Comparison of ENCODE assay signal across 15 cellular contexts in the genomic region with DNA sequence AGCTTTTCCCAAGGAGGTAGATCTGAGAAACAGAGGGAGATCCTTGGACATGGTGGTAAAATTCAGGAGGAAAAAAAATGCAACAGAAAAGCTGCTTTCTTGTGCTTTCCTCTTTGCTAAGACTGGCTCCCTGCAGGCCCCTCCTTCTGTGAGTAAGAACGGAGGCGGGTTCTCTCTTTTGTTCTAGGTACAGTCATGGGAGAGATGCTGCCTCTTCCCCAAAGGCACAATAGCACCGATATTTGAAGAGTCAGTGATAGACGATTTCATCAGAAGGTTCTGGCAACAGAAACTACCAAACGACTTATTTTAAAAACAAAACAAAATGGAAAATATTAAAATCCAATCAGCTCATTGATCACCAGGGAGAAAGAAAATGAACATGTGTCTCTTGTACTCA. TPM values are rescaled to one million over a fixed set of nuclear protein-coding genes. Genes with fewer than 3 reads are reported as not detected.
DNase-seq lines count a peak whose midpoint lies in the region; ATAC-seq and TF ChIP-seq lines count a peak whose summit lies in the region.
"Had no signal": no experiment of that assay in that cellular context is flagged by ENCODE, and none has a peak within 500 bp of the region (broad histone marks: within the 10 kb centered on the region; RNA-seq: fewer than 3 reads in every experiment).

No MANE protein-coding gene starts in this region.

- no peaks in the 10 kb centered on the region for H3K36me3 Mint-ChIP-seq in WTC11
- H3K36me3 Mint-ChIP-seq: activated naive CD8-positive, alpha-beta T cell treated with anti-CD3 and anti-CD28 coated beads, Interleukin-2, amount 10 ng/mL, durations not matched to agents 7 days and 5 days; mesothelial cell of epicardium had no signal

- TF ChIP-seq CTCF in WTC11 (IDR thresholded peaks at IDR 0.05) = no peak

- no peaks in the 10 kb centered on the region for H3K36me3 ChIP-seq in ACC112 (ENCODE audit: insufficient read depth, low read length)
- H3K36me3 ChIP-seq: thoracic aorta had no signal

- H2AFZ ChIP-seq in ACC112 (ENCODE audit: low read length, unreplicated experiment) = peak overlapping the region; percentile 19
- H2AFZ ChIP-seq: parathyroid adenoma had no signal

- ATAC-seq in WTC11 (peak; percentile 78), HG02840 (IDR thresholded peaks at IDR 0.05; ENCODE audit: low FRiP score, unreplicated experiment) (no peak)

- H3K4me1 ChIP-seq in ACC112 (ENCODE audit: control insufficient read depth, insufficient read depth, low read length, unreplicated experiment) = peaks cover 9% of the 10 kb centered on the region
- H3K4me1 ChIP-seq: parathyroid adenoma had no signal

- no peaks in the 10 kb centered on the region for H3K9me3 Mint-ChIP-seq in WTC11
- H3K9me3 Mint-ChIP-seq: activated B cell treated with CpG ODN at 0.5 μM for 24 hours; activated naive CD8-positive, alpha-beta T cell treated with anti-CD3 and anti-CD28 coated beads, Interleukin-2, amount 10 ng/mL, durations not matched to agents 7 days and 5 days; mesothelial cell of epicardium had no signal

- peak; percentile 98 for DNase-seq in HPDE6-E6E7 (ENCODE audit: extremely low spot score)
- no peak for DNase-seq in WTC11 (ENCODE audit: low spot score)
- DNase-seq in iPS-NIHi7 (ENCODE audit: extremely low spot score) = peak; percentile 61
- DNase-seq in NCI-H2227 treated with DMSO at 0.1 percent for 48 hours (lab: John Stamatoyannopoulos, UW) = no peak
- DNase-seq in NCI-H2171 (lab: John Stamatoyannopoulos, UW) = no peak
- no peak for DNase-seq in KBM-7
- DNase-seq: activated B cell treated with CpG ODN at 0.5 μM for 24 hours; activated naive CD8-positive, alpha-beta T cell treated with anti-CD3 and anti-CD28 coated beads, Interleukin-2, amount 10 ng/mL, durations not matched to agents 7 days and 5 days; cortex of kidney; DMS153 had no signal

- H3K4me3 Mint-ChIP-seq in WTC11 = no peak overlapping the region
- H3K4me3 Mint-ChIP-seq: activated B cell treated with CpG ODN at 0.5 μM for 24 hours; activated naive CD8-positive, alpha-beta T cell treated with anti-CD3 and anti-CD28 coated beads, Interleukin-2, amount 10 ng/mL, durations not matched to agents 7 days and 5 days; mesothelial cell of epicardium had no signal

- peaks cover 30% of the 10 kb centered on the region for H3K4me1 Mint-ChIP-seq in WTC11
- H3K4me1 Mint-ChIP-seq: activated B cell treated with CpG ODN at 0.5 μM for 24 hours; activated naive CD8-positive, alpha-beta T cell treated with anti-CD3 and anti-CD28 coated beads, Interleukin-2, amount 10 ng/mL, durations not matched to agents 7 days and 5 days; mesothelial cell of epicardium had no signal

- in situ Hi-C loops in KBM-7 (cut with MboI; ENCODE audit: low pct_unique_long_range_greater_than_20kb, low sequenced_read_pairs) = no loop called here

- POLR2A ChIA-PET in WTC11 (lab: Charles Lee) = no interaction called here

- CTCF ChIA-PET in WTC11 (lab: Charles Lee) = interaction anchor here (1.2 to 4.3 kb wide), 3 partner anchors 33 to 59 kb away, joined by 3 to 20 read pairs (median 20); partner anchors contain the start of gene KIFC3

- peak overlapping the region; percentile 86; the same call in 1 of the 2 replicates for H3K27ac Mint-ChIP-seq in WTC11
- H3K27ac Mint-ChIP-seq: activated B cell treated with CpG ODN at 0.5 μM for 24 hours; activated naive CD8-positive, alpha-beta T cell treated with anti-CD3 and anti-CD28 coated beads, Interleukin-2, amount 10 ng/mL, durations not matched to agents 7 days and 5 days; mesothelial cell of epicardium had no signal

- H3K27me3 Mint-ChIP-seq in WTC11 (ENCODE audit: low read depth) = no peaks in the 10 kb centered on the region
- H3K27me3 Mint-ChIP-seq: activated naive CD8-positive, alpha-beta T cell treated with anti-CD3 and anti-CD28 coated beads, Interleukin-2, amount 10 ng/mL, durations not matched to agents 7 days and 5 days had no signal

- peak overlapping the region; percentile 52 for H3K4me3 ChIP-seq in ACC112 (ENCODE audit: low read depth, low read length)
- H3K4me3 ChIP-seq: thoracic aorta had no signal

- no peaks in the 10 kb centered on the region for H3K27me3 ChIP-seq in ACC112 (ENCODE audit: insufficient read depth, low read length)

- H3K79me2 ChIP-seq in ACC112 (ENCODE audit: control insufficient read depth, insufficient read depth, low read length, unreplicated experiment) = no peaks in the 10 kb centered on the region
- H3K79me2 ChIP-seq: parathyroid adenoma had no signal

- peak overlapping the region; percentile 70 for H3K27ac ChIP-seq in ACC112 (ENCODE audit: low read depth, low read length)
- H3K27ac ChIP-seq: parathyroid adenoma, thoracic aorta had no signal

TF ChIP-seq in WTC11, 78 proteins besides CTCF, POLR2A, EP300 and RAD21:
- TF ChIP-seq ESRRA (CRISPR knock-in tag; IDR thresholded peaks at IDR 0.05; ENCODE audit: borderline replicate concordance) (no peak), HMGXB4 (CRISPR knock-in tag; IDR thresholded peaks at IDR 0.05) (no peak), MAX (CRISPR knock-in tag; IDR thresholded peaks at IDR 0.05) (no peak), JAZF1 (CRISPR knock-in tag; IDR thresholded peaks at IDR 0.05) (no peak), ATF3 (CRISPR knock-in tag; conservative IDR thresholded peaks at IDR 0.05) (no peak), HMGA2 (CRISPR knock-in tag; IDR thresholded peaks at IDR 0.05) (no peak), ZNF671 (CRISPR knock-in tag; IDR thresholded peaks at IDR 0.05) (no peak), CBFB (CRISPR knock-in tag; IDR thresholded peaks at IDR 0.05; ENCODE audit: low read depth) (no peak), RORB (CRISPR knock-in tag; IDR thresholded peaks at IDR 0.05) (no peak), IRF1 (CRISPR knock-in tag; IDR thresholded peaks at IDR 0.05) (no peak), PRRX2 (CRISPR knock-in tag; IDR thresholded peaks at IDR 0.05) (no peak), SOX15 (CRISPR knock-in tag; IDR thresholded peaks at IDR 0.05) (no peak), ZNF512 (CRISPR knock-in tag; IDR thresholded peaks at IDR 0.05; ENCODE audit: borderline replicate concordance) (no peak)
- TF ChIP-seq, protein P1, sequence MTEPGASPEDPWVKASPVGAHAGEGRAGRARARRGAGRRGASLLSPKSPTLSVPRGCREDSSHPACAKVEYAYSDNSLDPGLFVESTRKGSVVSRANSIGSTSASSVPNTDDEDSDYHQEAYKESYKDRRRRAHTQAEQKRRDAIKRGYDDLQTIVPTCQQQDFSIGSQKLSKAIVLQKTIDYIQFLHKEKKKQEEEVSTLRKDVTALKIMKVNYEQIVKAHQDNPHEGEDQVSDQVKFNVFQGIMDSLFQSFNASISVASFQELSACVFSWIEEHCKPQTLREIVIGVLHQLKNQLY (CRISPR knock-in tag; IDR thresholded peaks at IDR 0.05) = no peak
TF ChIP-seq in WTC11: peak in this region for 0.

RNA-seq across cellular contexts. Expression of gene KIFC3, which starts 32.6 kb away (rescaled TPM):
- 9.2 to 11.6 TPM (median 10.0 TPM) in 3 replicates for total RNA-seq in WTC11 (2021)

Comparison
In these comparisons a context has a peak if more than half of its experiments do, and no peak if none do; other contexts are left out.
1. DNase-seq: peak in HPDE6-E6E7 (single experiment) and iPS-NIHi7 (single experiment); none in WTC11 (single experiment), NCI-H2227 treated with DMSO at 0.1 percent for 48 hours (single experiment), NCI-H2171 (single experiment) and KBM-7 (single experiment).